8 cellular contexts compared by ENCODE assay signal in the genomic region with DNA sequence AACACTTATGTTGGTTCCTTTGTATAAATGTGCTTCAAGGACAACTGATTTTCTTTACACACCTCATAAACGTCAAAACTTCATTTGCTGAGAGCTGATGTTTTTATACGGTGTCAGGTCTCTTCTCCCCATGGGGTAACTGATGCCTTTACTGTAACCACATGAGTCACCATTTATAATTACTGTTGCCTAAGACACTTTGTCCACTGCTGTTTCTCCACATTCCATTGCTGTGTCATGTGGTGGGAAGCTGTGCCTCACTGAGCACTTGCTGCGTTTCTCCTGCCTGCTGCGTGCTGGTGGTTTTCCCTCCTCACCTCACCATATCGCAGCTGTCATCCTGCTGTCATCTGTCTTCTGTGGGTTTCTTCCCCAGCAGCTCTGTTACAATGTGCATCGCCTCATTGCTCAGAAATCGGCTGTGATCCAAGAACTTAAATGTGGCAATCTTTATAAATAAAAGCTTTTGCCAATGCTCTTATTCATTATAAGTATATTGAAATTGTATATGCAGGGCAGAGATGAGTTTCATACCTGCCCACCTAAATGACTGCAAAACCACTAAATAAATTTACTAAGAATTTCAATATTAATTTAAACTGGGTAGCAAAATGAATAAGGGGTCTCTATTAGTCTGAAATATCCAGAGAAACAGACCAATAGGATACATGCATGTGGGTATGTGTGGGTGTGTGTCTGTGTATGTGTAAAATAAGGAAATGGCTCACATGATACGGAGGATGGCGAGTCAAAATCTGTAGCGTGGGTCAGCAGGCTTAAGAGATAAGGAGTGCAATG.
DNase-seq lines count a peak whose midpoint lies in the region; ATAC-seq and TF ChIP-seq lines count a peak whose summit lies in the region.

No MANE protein-coding gene starts in this region.

- H3K4me1 ChIP-seq in suprapubic skin: no peaks in the 10 kb centered on the region

- no peak for ATAC-seq in HG02642 (IDR thresholded peaks at IDR 0.05; ENCODE audit: poor library complexity, unreplicated experiment)
- ATAC-seq in GM21526 (IDR thresholded peaks at IDR 0.05; ENCODE audit: low FRiP score, unreplicated experiment): no peak

- H3K27me3 ChIP-seq in suprapubic skin: no peaks in the 10 kb centered on the region

- no peak overlapping the region for H3K4me3 ChIP-seq in fibroblast of pulmonary artery (replicated peaks; ENCODE audit: low read depth, low read length)
- H3K4me3 ChIP-seq in suprapubic skin: no peak overlapping the region

- H3K27ac ChIP-seq in suprapubic skin: no peak overlapping the region

- 39% methylated on average over 10 of the region's 10 CpGs for WGBS in suprapubic skin

- TF ChIP-seq POLR2A in suprapubic skin (IDR thresholded peaks at IDR 0.05): no peak

- TF ChIP-seq CTCF in fibroblast of pulmonary artery (IDR thresholded peaks at IDR 0.05; ENCODE audit: low read length, missing control alignments) (no peak), suprapubic skin (IDR thresholded peaks at IDR 0.05) (no peak), GM20000 (IDR thresholded peaks at IDR 0.05; ENCODE audit: extremely low read depth, missing control alignments) (no peak)

- TF ChIP-seq EP300 in suprapubic skin (IDR thresholded peaks at IDR 0.05): no peak

- peak; percentile 99 for DNase-seq in A172 (ENCODE audit: low spot score)
- peak; percentile 98 for DNase-seq in H4 (ENCODE audit: low spot score)
- DNase-seq in fibroblast of pulmonary artery (ENCODE audit: low read depth): peak; percentile 89
- no peak for DNase-seq in suprapubic skin (ENCODE audit: low spot score in 2 of 2)
- DNase-seq in GM20000 (ENCODE audit: low spot score): no peak

- H3K9me3 ChIP-seq in suprapubic skin: no peaks in the 10 kb centered on the region

- no peaks in the 10 kb centered on the region for H3K36me3 ChIP-seq in suprapubic skin

TF ChIP-seq in PFSK-1, 5 proteins besides CTCF, POLR2A, EP300 and RAD21:
- TF ChIP-seq TAF1 (IDR thresholded peaks at IDR 0.05; ENCODE audit: borderline replicate concordance, insufficient read depth, low read length) (no peak), FOXP2 (optimal IDR thresholded peaks at IDR 0.05; ENCODE audit: borderline replicate concordance, extremely low read depth, extremely low read length, insufficient read depth) (peak; percentile 66)

Comparison
In these comparisons a context has a peak if more than half of its experiments do, and no peak if none do; other contexts are left out.
1. DNase-seq: peak in A172 (single experiment), H4 (single experiment) and fibroblast of pulmonary artery (single experiment); none in suprapubic skin (0 of 2) and GM20000 (single experiment).